Comparison of ENCODE assay signal across 1 cellular context in the genomic region with DNA sequence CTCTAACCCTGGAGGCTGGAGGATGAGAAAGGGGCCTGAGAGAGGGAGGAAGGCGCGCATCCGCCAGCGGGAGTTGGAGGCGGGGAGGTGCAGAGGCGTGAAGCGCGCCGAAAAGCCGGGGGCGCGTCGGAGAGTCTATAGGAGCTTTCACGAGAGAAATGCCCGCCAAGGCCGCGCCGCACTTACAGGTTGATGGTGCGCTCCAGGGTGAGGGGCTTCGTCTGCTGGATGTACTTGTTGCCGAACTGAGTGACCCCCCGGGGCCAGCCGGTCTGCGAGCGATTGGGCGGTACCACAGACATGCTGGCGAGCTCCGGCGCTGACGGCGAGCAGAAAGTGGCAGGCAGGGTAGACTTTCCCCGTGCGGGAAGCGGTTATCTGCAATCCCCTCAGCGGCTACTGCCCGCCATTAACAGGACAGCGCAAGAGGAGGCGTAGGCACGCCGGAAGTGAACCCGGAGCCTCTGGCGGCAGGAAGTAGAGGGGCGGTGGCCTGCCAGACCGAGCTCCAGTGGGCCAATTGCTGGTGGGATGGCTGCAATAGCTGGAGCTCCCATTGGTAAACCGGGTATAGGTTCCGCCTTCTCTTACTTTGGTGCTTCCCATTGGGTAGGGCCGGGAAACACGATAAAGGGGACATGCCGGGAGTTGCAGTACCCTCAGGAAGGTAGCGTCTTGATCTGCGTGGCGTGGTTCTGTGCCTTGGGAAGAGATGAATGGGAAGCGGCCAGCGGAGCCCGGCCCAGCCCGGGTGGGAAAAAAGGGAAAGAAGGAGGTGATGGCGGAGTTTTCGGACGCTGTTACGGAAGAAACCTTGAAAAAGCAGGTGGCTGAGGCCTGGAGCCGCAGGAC.
TF ChIP-seq lines count a peak whose summit lies in the region.

Gene NUDT21 (minus strand): TSS at position 432 of the 852 bp plus-strand sequence. CDS start 130 bp downstream, at position 302.
Gene OGFOD1 (plus strand): TSS at position 654 of the 852 bp plus-strand sequence. CDS start 59 bp downstream, at position 713.

TF ChIP-seq in liver, 16 proteins besides CTCF, POLR2A, EP300 and RAD21 (continued from another document):
- TF ChIP-seq, protein P1, sequence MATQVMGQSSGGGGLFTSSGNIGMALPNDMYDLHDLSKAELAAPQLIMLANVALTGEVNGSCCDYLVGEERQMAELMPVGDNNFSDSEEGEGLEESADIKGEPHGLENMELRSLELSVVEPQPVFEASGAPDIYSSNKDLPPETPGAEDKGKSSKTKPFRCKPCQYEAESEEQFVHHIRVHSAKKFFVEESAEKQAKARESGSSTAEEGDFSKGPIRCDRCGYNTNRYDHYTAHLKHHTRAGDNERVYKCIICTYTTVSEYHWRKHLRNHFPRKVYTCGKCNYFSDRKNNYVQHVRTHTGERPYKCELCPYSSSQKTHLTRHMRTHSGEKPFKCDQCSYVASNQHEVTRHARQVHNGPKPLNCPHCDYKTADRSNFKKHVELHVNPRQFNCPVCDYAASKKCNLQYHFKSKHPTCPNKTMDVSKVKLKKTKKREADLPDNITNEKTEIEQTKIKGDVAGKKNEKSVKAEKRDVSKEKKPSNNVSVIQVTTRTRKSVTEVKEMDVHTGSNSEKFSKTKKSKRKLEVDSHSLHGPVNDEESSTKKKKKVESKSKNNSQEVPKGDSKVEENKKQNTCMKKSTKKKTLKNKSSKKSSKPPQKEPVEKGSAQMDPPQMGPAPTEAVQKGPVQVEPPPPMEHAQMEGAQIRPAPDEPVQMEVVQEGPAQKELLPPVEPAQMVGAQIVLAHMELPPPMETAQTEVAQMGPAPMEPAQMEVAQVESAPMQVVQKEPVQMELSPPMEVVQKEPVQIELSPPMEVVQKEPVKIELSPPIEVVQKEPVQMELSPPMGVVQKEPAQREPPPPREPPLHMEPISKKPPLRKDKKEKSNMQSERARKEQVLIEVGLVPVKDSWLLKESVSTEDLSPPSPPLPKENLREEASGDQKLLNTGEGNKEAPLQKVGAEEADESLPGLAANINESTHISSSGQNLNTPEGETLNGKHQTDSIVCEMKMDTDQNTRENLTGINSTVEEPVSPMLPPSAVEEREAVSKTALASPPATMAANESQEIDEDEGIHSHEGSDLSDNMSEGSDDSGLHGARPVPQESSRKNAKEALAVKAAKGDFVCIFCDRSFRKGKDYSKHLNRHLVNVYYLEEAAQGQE (IDR thresholded peaks at IDR 0.05): no peak
- peak; percentile 53 for TF ChIP-seq ATF3 (IDR thresholded peaks at IDR 0.05)
- peak; percentile 95 to 99 for TF ChIP-seq GABPA (IDR thresholded peaks at IDR 0.05 in 1 of 2, conservative IDR thresholded peaks at IDR 0.05 in 1 of 2)
- TF ChIP-seq NR2F2 (IDR thresholded peaks at IDR 0.05): peak; percentile 27
- no peak for TF ChIP-seq HNF4A (conservative IDR thresholded peaks at IDR 0.05)
- TF ChIP-seq SP1 (IDR thresholded peaks at IDR 0.05): peak; percentile 90
- TF ChIP-seq RXRA (IDR thresholded peaks at IDR 0.05): peak in 1 of 2 donors; percentile 19
- TF ChIP-seq EGR1 (IDR thresholded peaks at IDR 0.05; ENCODE audit: low read depth in 2 of 2): peak in 1 of 2 donors; percentile 31
- peak; percentile 57 for TF ChIP-seq TAF1 (conservative IDR thresholded peaks at IDR 0.05)
- peak; percentile 98 for TF ChIP-seq YY1 (IDR thresholded peaks at IDR 0.05)
- no peak for TF ChIP-seq HNF4G (IDR thresholded peaks at IDR 0.05)
- TF ChIP-seq ZBTB33 (IDR thresholded peaks at IDR 0.05): peak; percentile 23
- TF ChIP-seq JUND (IDR thresholded peaks at IDR 0.05): no peak
- TF ChIP-seq FOXA1 (IDR thresholded peaks at IDR 0.05): no peak
